ENCODE assay signal across 8 cellular contexts in genomic region chr11:94786264-94787126, GRCh38. TPM values are rescaled to one million over a fixed set of nuclear protein-coding genes. Genes with fewer than 3 reads are reported as not detected.
DNase-seq lines count a peak whose midpoint lies in the region; ATAC-seq, FAIRE-seq and TF ChIP-seq lines count a peak whose summit lies in the region.

No MANE protein-coding gene starts in this region.

- no peak overlapping the region for H3K27ac Mint-ChIP-seq in activated CD8-positive, alpha-beta T cell treated with anti-CD3 and anti-CD28 coated beads for 36 hours
- no peak overlapping the region for H3K27ac Mint-ChIP-seq in activated naive CD4-positive, alpha-beta T cell treated with anti-CD3 and anti-CD28 coated beads for 36 hours
- no peak overlapping the region for H3K27ac Mint-ChIP-seq in T-helper 17 cell

- H3K9ac ChIP-seq in HUES48 (ENCODE audit: low read depth, low read length): no peak overlapping the region
- H3K9ac ChIP-seq in keratinocyte (ENCODE audit: control insufficient read depth, extremely low read depth, insufficient read depth, low read length): no peak overlapping the region

- H3K27ac ChIP-seq in HUES48 (ENCODE audit: low read depth, low read length): peak overlapping the region; percentile 59
- H3K27ac ChIP-seq in keratinocyte (ENCODE audit: control insufficient read depth, insufficient read depth, low read length): no peak overlapping the region

- intact Hi-C loops in activated CD8-positive, alpha-beta T cell treated with anti-CD3 and anti-CD28 coated beads for 36 hours (cut with micrococcal nuclease): loop anchor here (2.0 kb wide), 1 partner anchor 90 kb away; no protein-coding TSS in a partner anchor
- intact Hi-C loops in activated naive CD4-positive, alpha-beta T cell treated with anti-CD3 and anti-CD28 coated beads for 36 hours (cut with micrococcal nuclease): loop anchor here (1.0 to 5.0 kb wide), 3 partner anchors 90 to 361 kb away; no protein-coding TSS in a partner anchor

- H3K4me3 ChIP-seq in AG10803 (ENCODE audit: low read length): no peak overlapping the region
- no peak overlapping the region for H3K4me3 ChIP-seq in HUES48 (ENCODE audit: low read depth, low read length)
- no peak overlapping the region for H3K4me3 ChIP-seq in keratinocyte (ENCODE audit: control insufficient read depth in 2 of 3, extremely low read depth in 1 of 3, insufficient read depth in 2 of 3, low read depth in 1 of 3, low read length in 3 of 3)

- H3K4me1 Mint-ChIP-seq in activated CD8-positive, alpha-beta T cell treated with anti-CD3 and anti-CD28 coated beads for 36 hours (ENCODE audit: low read depth): no peaks in the 10 kb centered on the region
- no peaks in the 10 kb centered on the region for H3K4me1 Mint-ChIP-seq in activated naive CD4-positive, alpha-beta T cell treated with anti-CD3 and anti-CD28 coated beads for 36 hours (ENCODE audit: low read depth)
- H3K4me1 Mint-ChIP-seq in T-helper 17 cell: no peaks in the 10 kb centered on the region

- dilution Hi-C loops in keratinocyte (cut with MboI; ENCODE audit: extremely low pct_ligation_motif_present, low sequenced_read_pairs): no loop called here

- peak; percentile 78 for ATAC-seq in GM18508 (IDR thresholded peaks at IDR 0.05; ENCODE audit: insufficient read depth, unreplicated experiment)
- ATAC-seq in activated CD8-positive, alpha-beta T cell treated with anti-CD3 and anti-CD28 coated beads for 36 hours: peak; percentile 61
- no peak for ATAC-seq in T-helper 17 cell

- DNase-seq in AG10803 (ENCODE audit: low read depth): peak; percentile 53
- DNase-seq in activated CD8-positive, alpha-beta T cell treated with anti-CD3 and anti-CD28 coated beads for 36 hours: no peak
- DNase-seq in keratinocyte (ENCODE audit: low read depth, low spot score): no peak
- no peak for DNase-seq in mucosa of gallbladder (ENCODE audit: low spot score)
- DNase-seq in activated naive CD4-positive, alpha-beta T cell treated with anti-CD3 and anti-CD28 coated beads for 36 hours: no peak
- DNase-seq in T-helper 17 cell: no peak

- CTCF ChIA-PET in activated CD8-positive, alpha-beta T cell treated with anti-CD3 and anti-CD28 coated beads for 36 hours (lab: Charles Lee): interaction anchor here (0.7 to 3.3 kb wide), 21 partner anchors 8 to 186 kb away, joined by 3 to 25 read pairs (median 4); partner anchors contain the start of genes CWC15 and KDM4D
- CTCF ChIA-PET in activated naive CD4-positive, alpha-beta T cell treated with anti-CD3 and anti-CD28 coated beads for 36 hours (lab: Charles Lee): interaction anchor here (0.6 to 3.6 kb wide), 16 partner anchors 9 to 1302 kb away, joined by 3 to 30 read pairs (median 4); no protein-coding TSS in a partner anchor

- TF ChIP-seq CTCF in AG10803 (conservative IDR thresholded peaks at IDR 0.05; ENCODE audit: low read length) (peak; percentile 69), keratinocyte (optimal IDR thresholded peaks at IDR 0.05 in 1 of 3, IDR thresholded peaks at IDR 0.05 in 1 of 3, conservative IDR thresholded peaks at IDR 0.05 in 1 of 3; ENCODE audit: extremely low read depth in 1 of 3, insufficient read depth in 2 of 3, low read length in 3 of 3) (peak in 2 of 3 experiments; percentile 45 to 50)
- peak; percentile 73 for TF ChIP-seq CTCF in activated CD8-positive, alpha-beta T cell treated with anti-CD3 and anti-CD28 coated beads for 36 hours (IDR thresholded peaks at IDR 0.05)

- peaks cover 95% of the 10 kb centered on the region for H3K79me2 ChIP-seq in keratinocyte (ENCODE audit: control insufficient read depth, insufficient read depth, low read length)

- POLR2A ChIA-PET in activated CD8-positive, alpha-beta T cell treated with anti-CD3 and anti-CD28 coated beads for 36 hours (lab: Charles Lee): interaction anchor here (0.7 kb wide), 1 partner anchor 299 kb away, joined by 4 read pairs; no protein-coding TSS in a partner anchor

- H3K9me1 ChIP-seq in keratinocyte (ENCODE audit: control insufficient read depth, extremely low read depth, insufficient read depth, low read length): peaks cover 3% of the 10 kb centered on the region

- H4K20me1 ChIP-seq in keratinocyte (ENCODE audit: control insufficient read depth, extremely low read depth, insufficient read depth, low read length): peaks cover 34% of the 10 kb centered on the region

- no peaks in the 10 kb centered on the region for H3K9me3 ChIP-seq in HUES48 (ENCODE audit: control insufficient read depth, insufficient read depth, low read length)
- no peaks in the 10 kb centered on the region for H3K9me3 ChIP-seq in keratinocyte (ENCODE audit: control insufficient read depth, low read depth, low read length)
- no peaks in the 10 kb centered on the region for H3K9me3 ChIP-seq in T-helper 17 cell (ENCODE audit: control insufficient read depth, low read length, poor library complexity, severe bottlenecking)

- H3K27me3 Mint-ChIP-seq in activated CD8-positive, alpha-beta T cell treated with anti-CD3 and anti-CD28 coated beads for 36 hours: peaks cover 7% of the 10 kb centered on the region
- H3K27me3 Mint-ChIP-seq in activated naive CD4-positive, alpha-beta T cell treated with anti-CD3 and anti-CD28 coated beads for 36 hours (ENCODE audit: low read depth): no peaks in the 10 kb centered on the region
- peaks cover 48% of the 10 kb centered on the region for H3K27me3 Mint-ChIP-seq in T-helper 17 cell

- H3K4me2 ChIP-seq in keratinocyte (ENCODE audit: control insufficient read depth, extremely low read depth, insufficient read depth, low read depth, low read length): no peak overlapping the region

- peaks cover 29% of the 10 kb centered on the region for H3K4me1 ChIP-seq in HUES48 (ENCODE audit: control insufficient read depth, insufficient read depth, low read length)
- peaks cover 47% of the 10 kb centered on the region for H3K4me1 ChIP-seq in keratinocyte (ENCODE audit: control insufficient read depth, extremely low read depth, insufficient read depth, low read length)

- no peaks in the 10 kb centered on the region for H3K36me3 ChIP-seq in HUES48 (ENCODE audit: control insufficient read depth, insufficient read depth, low read length)
- H3K36me3 ChIP-seq in keratinocyte (ENCODE audit: control insufficient read depth in 2 of 2, extremely low read depth in 1 of 2, insufficient read depth in 2 of 2, low read length in 2 of 2): peaks cover 2 to 18% of the 10 kb centered on the region in 2 experiments

- no peak for FAIRE-seq in keratinocyte (lab: Jason Lieb, UNC)

- no peak overlapping the region for H2AFZ ChIP-seq in keratinocyte (ENCODE audit: control insufficient read depth, low read length)

- no peak overlapping the region for H3K4me3 Mint-ChIP-seq in activated CD8-positive, alpha-beta T cell treated with anti-CD3 and anti-CD28 coated beads for 36 hours
- no peak overlapping the region for H3K4me3 Mint-ChIP-seq in activated naive CD4-positive, alpha-beta T cell treated with anti-CD3 and anti-CD28 coated beads for 36 hours
- H3K4me3 Mint-ChIP-seq in T-helper 17 cell: no peak overlapping the region

- no peaks in the 10 kb centered on the region for H3K9me3 Mint-ChIP-seq in activated CD8-positive, alpha-beta T cell treated with anti-CD3 and anti-CD28 coated beads for 36 hours
- H3K9me3 Mint-ChIP-seq in activated naive CD4-positive, alpha-beta T cell treated with anti-CD3 and anti-CD28 coated beads for 36 hours: no peaks in the 10 kb centered on the region

- H3K27me3 ChIP-seq in HUES48 (ENCODE audit: control insufficient read depth, insufficient read depth, low read length) (no peaks in the 10 kb centered on the region), keratinocyte (ENCODE audit: control insufficient read depth, extremely low read depth, insufficient read depth, low read length) (no peaks in the 10 kb centered on the region)

- H3K36me3 Mint-ChIP-seq in activated CD8-positive, alpha-beta T cell treated with anti-CD3 and anti-CD28 coated beads for 36 hours (ENCODE audit: low read depth): no peaks in the 10 kb centered on the region
- no peaks in the 10 kb centered on the region for H3K36me3 Mint-ChIP-seq in activated naive CD4-positive, alpha-beta T cell treated with anti-CD3 and anti-CD28 coated beads for 36 hours (ENCODE audit: low read depth)
- no peaks in the 10 kb centered on the region for H3K36me3 Mint-ChIP-seq in T-helper 17 cell (ENCODE audit: low read depth)

RNA-seq across cellular contexts. Expression of gene AMOTL1, which starts 18.3 kb away (rescaled TPM):
- total RNA-seq in activated CD8-positive, alpha-beta T cell treated with anti-CD3 and anti-CD28 coated beads for 36 hours: 1 to 10 TPM; 1.5 to 1.7 TPM
- polyA plus RNA-seq in keratinocyte: 62.4 to 110 TPM (median 86.5 TPM) in 3 replicates
- polyA plus RNA-seq in keratinocyte (2011; ENCODE audit: low read depth): 28.9 TPM
- polyA plus RNA-seq in keratinocyte (2011; cell fraction: cytosol; rRNA removed): 58.9 and 89.6 TPM in 2 replicates
- polyA plus RNA-seq in keratinocyte (2011; cell fraction: nucleus; rRNA removed): 149 and 163 TPM in 2 replicates
- 31.6 and 98.4 TPM in 2 replicates for polyA plus RNA-seq in keratinocyte (2012; ENCODE audit: low replicate concordance)
- polyA minus RNA-seq in keratinocyte: 140 to 193 TPM (median 155 TPM) in 3 replicates
- polyA minus RNA-seq in keratinocyte (2011; cell fraction: cytosol; rRNA and poly(A)+ RNA removed): 103 TPM
- 195 and 328 TPM in 2 replicates for polyA minus RNA-seq in keratinocyte (2011; cell fraction: nucleus; rRNA and poly(A)+ RNA removed)
- total RNA-seq in mucosa of gallbladder (54.3 TPM), T-helper 17 cell (1 to 10 TPM in 1 of 2 donors, under 1 TPM in 1; 0.25 to 2.0 TPM)
- total RNA-seq in activated naive CD4-positive, alpha-beta T cell treated with anti-CD3 and anti-CD28 coated beads for 36 hours: 1 to 10 TPM in 1 of 2 experiments, under 1 TPM in 1; 0.43 to 1.0 TPM

Comparison
In these comparisons a context has a peak if more than half of its experiments do, and no peak if none do; other contexts are left out.
1. RNA of gene AMOTL1, which starts 18.3 kb away (total RNA-seq): 54.3 TPM in mucosa of gallbladder (single experiment); 0.25 to 2.0 TPM in T-helper 17 cell, 1.5 to 1.7 TPM in activated CD8-positive, alpha-beta T cell treated with anti-CD3 and anti-CD28 coated beads for 36 hours and 0.43 to 1.0 TPM in activated naive CD4-positive, alpha-beta T cell treated with anti-CD3 and anti-CD28 coated beads for 36 hours; every median in the first group is over 10 times any median in the second.
2. Peak in every context shown above with its lines, with median percentiles within 50 percentile points of each other: CTCF ChIP-seq.